Comparison of ENCODE assay signal across 9 cellular contexts in the genomic region with DNA sequence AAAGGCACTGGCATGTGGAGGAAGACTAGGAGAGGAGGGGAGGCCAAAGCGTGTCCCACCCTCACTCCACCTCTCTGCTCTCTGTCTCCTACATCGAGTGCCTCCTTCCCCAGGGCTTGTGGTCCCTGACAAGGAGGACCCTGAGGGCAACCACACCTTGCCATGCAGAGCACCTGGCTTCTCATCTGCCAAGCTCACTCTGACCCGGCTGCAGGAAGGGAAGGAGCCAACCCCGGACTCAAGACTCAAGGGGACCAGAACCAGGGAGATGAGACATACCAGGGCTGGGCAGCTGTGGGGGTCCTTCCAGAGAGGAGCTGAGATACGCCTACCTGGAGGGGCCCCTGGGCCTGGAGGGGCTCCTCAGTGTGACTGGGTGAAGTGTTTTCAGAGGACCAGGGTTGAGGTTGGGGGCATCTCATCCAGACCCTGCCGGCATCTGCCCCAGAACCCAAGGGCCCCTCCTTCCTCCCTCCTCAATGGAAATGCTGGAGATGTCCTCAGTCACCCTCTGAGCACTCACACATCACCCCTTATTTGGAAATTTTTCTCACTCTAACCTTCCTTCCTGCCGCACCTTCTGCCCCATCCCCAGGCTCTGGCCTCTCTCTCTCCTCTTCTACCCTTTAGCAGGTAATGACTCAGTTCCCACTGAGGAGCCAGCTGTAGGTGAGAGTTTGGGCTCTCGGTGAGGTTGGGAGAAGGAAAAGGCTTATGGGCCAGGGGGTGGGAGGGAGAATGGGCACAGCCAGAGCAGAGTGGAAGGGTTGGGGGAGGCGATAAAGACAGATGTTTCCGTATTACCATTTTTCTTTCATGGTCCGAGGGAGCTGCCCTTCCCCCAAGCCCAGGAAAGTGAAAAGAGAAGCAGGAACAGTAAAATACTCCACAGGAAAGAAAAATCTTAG. TPM values are rescaled to one million over a fixed set of nuclear protein-coding genes. Genes with fewer than 3 reads are reported as not detected.
DNase-seq lines count a peak whose midpoint lies in the region; ATAC-seq, FAIRE-seq and TF ChIP-seq lines count a peak whose summit lies in the region.
"Had no signal": no experiment of that assay in that cellular context is flagged by ENCODE, and none has a peak within 500 bp of the region (broad histone marks: within the 10 kb centered on the region; RNA-seq: fewer than 3 reads in every experiment).

No MANE protein-coding gene starts in this region.

- ATAC-seq in pancreas, result peak in 1 of 4 donors; percentile 8
- no peak for ATAC-seq in GM21381 (IDR thresholded peaks at IDR 0.05; ENCODE audit: unreplicated experiment)

- intact Hi-C loops in pancreas (cut with DNase I), result no loop called here

- peaks cover 0 to 19% (median 14%) of the 10 kb centered on the region in 3 donors for H3K4me1 ChIP-seq in pancreas

- 57 to 59% methylated on average over 11 of the region's 11 CpGs for WGBS in pancreas, 2 donors

- FAIRE-seq in bronchial epithelial cell (lab: Jason Lieb, UNC) (no peak), pancreas (lab: Jason Lieb, UNC) (no peak)

- H3K4me3 ChIP-seq in bronchial epithelial cell (ENCODE audit: low read depth, low read length) (peak overlapping the region; percentile 11), pancreas (no peak overlapping the region)

- no peaks in the 10 kb centered on the region for H3K9me3 ChIP-seq in pancreas

- no peak for TF ChIP-seq CTCF in bronchial epithelial cell (IDR thresholded peaks at IDR 0.05; ENCODE audit: insufficient read depth, low read length, severe bottlenecking)
- no peak for TF ChIP-seq CTCF in pancreas (IDR thresholded peaks at IDR 0.05)

- H3K36me3 ChIP-seq in bronchial epithelial cell (ENCODE audit: control insufficient read depth, insufficient read depth, low read length) (no peaks in the 10 kb centered on the region), pancreas (no peaks in the 10 kb centered on the region)

- peak overlapping the region; percentile 56 to 97 (median 87) for H3K27ac ChIP-seq in pancreas

- DNase-seq in GDM1 (lab: John Stamatoyannopoulos, UW) (peak; percentile 27), NCI-H2029 treated with DMSO at 0.1 percent for 48 hours (lab: John Stamatoyannopoulos, UW) (peak; percentile 47), bronchial epithelial cell (ENCODE audit: low read depth) (peak; percentile 84), pancreas (no peak), SW 1271 (lab: John Stamatoyannopoulos, UW) (no peak), NCI-H1048 (lab: John Stamatoyannopoulos, UW) (no peak), epidermal melanocyte (ENCODE audit: insufficient read length, low spot score) (no peak)

- H3K27me3 ChIP-seq in bronchial epithelial cell (ENCODE audit: control insufficient read depth, insufficient read depth, low read length) (no peaks in the 10 kb centered on the region), pancreas (no peaks in the 10 kb centered on the region)

RNA-seq across cellular contexts. Expression of a gene that starts 32.0 kb away (rescaled TPM):
- total RNA-seq in bronchial epithelial cell (0.53 and 1.3 TPM in 2 replicates), pancreas (10 to 100 TPM in 1 of 6 donors, 1 to 10 TPM in 5; 1.1 to 23.6 (median 3.2) TPM)
- 10 to 100 TPM in 1 of 2 donors, 1 to 10 TPM in 1; 8.6 to 32.1 TPM for polyA plus RNA-seq in pancreas
- total RNA-seq: T-helper 2 cell treated with Interferon-gamma antibody and Interleukin-4, amounts not matched to agents 100 ng/mL and 5 ng/mL, for 36 hours had no signal

RNA-seq across cellular contexts. Expression of a gene that starts 44.1 kb away (rescaled TPM):
- total RNA-seq in bronchial epithelial cell, result 1.1 and 3.1 TPM in 2 replicates
- total RNA-seq in pancreas, result 1 to 10 TPM in 5 of 6 donors, under 1 TPM in 1; 0.83 to 2.4 (median 1.8) TPM
- polyA plus RNA-seq in pancreas, result 1 to 10 TPM; 1.9 to 3.4 TPM

RNA-seq across cellular contexts. Expression of a gene that starts 44.9 kb away (rescaled TPM):
- total RNA-seq in bronchial epithelial cell (14.5 and 25.2 TPM in 2 replicates), pancreas (10 to 100 TPM in 5 of 6 donors, 1 to 10 TPM in 1; 6.7 to 19.3 (median 11.3) TPM)
- 10 to 100 TPM; 22.3 to 27.0 TPM for polyA plus RNA-seq in pancreas

Comparison
In these comparisons a context has a peak if more than half of its experiments do, and no peak if none do; other contexts are left out.
1. DNase-seq: peak in GDM1 (single experiment), NCI-H2029 treated with DMSO at 0.1 percent for 48 hours (single experiment) and bronchial epithelial cell (single experiment); none in pancreas (0 of 6), SW 1271 (0 of 2), NCI-H1048 (single experiment) and epidermal melanocyte (single experiment).